ENCODE assay signal across 1 cellular context in the genomic region with DNA sequence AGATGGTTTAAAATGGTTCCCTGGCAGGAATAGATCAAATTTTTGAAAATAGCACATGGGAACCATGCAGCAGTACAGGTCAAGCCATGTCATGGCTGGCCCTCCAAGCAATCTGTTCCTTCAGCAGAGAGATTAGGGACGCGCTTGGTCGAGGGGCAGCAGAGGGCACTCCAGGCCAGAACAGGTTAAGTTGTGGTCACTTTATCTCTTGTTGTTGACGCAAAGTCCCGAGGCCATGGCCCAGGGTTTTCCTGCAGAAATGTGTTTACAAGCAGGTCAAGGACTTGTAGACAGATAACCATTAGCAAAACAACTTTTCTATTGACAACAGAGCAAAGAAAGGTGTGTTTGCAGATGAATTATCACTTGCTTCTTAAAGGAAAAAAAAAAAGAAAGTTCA.
TF ChIP-seq lines count a peak whose summit lies in the region.

No MANE protein-coding gene starts in this region.

TF ChIP-seq in K562, 482 proteins besides CTCF, POLR2A, EP300 and RAD21 (continued from another document and continues in another):
- TF ChIP-seq, protein P1, sequence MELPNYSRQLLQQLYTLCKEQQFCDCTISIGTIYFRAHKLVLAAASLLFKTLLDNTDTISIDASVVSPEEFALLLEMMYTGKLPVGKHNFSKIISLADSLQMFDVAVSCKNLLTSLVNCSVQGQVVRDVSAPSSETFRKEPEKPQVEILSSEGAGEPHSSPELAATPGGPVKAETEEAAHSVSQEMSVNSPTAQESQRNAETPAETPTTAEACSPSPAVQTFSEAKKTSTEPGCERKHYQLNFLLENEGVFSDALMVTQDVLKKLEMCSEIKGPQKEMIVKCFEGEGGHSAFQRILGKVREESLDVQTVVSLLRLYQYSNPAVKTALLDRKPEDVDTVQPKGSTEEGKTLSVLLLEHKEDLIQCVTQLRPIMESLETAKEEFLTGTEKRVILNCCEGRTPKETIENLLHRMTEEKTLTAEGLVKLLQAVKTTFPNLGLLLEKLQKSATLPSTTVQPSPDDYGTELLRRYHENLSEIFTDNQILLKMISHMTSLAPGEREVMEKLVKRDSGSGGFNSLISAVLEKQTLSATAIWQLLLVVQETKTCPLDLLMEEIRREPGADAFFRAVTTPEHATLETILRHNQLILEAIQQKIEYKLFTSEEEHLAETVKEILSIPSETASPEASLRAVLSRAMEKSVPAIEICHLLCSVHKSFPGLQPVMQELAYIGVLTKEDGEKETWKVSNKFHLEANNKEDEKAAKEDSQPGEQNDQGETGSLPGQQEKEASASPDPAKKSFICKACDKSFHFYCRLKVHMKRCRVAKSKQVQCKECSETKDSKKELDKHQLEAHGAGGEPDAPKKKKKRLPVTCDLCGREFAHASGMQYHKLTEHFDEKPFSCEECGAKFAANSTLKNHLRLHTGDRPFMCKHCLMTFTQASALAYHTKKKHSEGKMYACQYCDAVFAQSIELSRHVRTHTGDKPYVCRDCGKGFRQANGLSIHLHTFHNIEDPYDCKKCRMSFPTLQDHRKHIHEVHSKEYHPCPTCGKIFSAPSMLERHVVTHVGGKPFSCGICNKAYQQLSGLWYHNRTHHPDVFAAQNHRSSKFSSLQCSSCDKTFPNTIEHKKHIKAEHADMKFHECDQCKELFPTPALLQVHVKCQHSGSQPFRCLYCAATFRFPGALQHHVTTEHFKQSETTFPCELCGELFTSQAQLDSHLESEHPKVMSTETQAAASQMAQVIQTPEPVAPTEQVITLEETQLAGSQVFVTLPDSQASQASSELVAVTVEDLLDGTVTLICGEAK (IDR thresholded peaks at IDR 0.05), result no peak
- TF ChIP-seq, protein P1 (CRISPR knock-in tag; IDR thresholded peaks at IDR 0.05), result no peak
- TF ChIP-seq KDM4B (IDR thresholded peaks at IDR 0.05; ENCODE audit: borderline replicate concordance in 2 of 2, low read depth in 1 of 2) (no peak), KLF16 (IDR thresholded peaks at IDR 0.05) (no peak), RCOR1 (IDR thresholded peaks at IDR 0.05; ENCODE audit: borderline replicate concordance in 1 of 2, low read depth in 2 of 2, low read length in 2 of 2) (peak in 1 of 2 experiments; percentile 91; a peak in 2 of 4 replicates), MCM5 (IDR thresholded peaks at IDR 0.05; ENCODE audit: low read depth) (no peak), KDM1A (IDR thresholded peaks at IDR 0.05) (peak; percentile 92 to 96), ZNF121 (CRISPR knock-in tag; conservative IDR thresholded peaks at IDR 0.05) (no peak), MAFF (IDR thresholded peaks at IDR 0.05; ENCODE audit: low read length) (no peak), E2F3 (CRISPR knock-in tag; IDR thresholded peaks at IDR 0.05) (no peak), CEBPB (tag; IDR thresholded peaks at IDR 0.05) (no peak), NFATC3 (IDR thresholded peaks at IDR 0.05) (no peak), SMARCA5 (IDR thresholded peaks at IDR 0.05) (no peak), NR2F6 (CRISPR knock-in tag; IDR thresholded peaks at IDR 0.05) (no peak), ZNF3 (CRISPR knock-in tag; IDR thresholded peaks at IDR 0.05) (no peak), STAT5A (IDR thresholded peaks at IDR 0.05; ENCODE audit: borderline replicate concordance, low read length) (no peak), PHB (CRISPR knock-in tag; IDR thresholded peaks at IDR 0.05) (no peak), FOXK2 (conservative IDR thresholded peaks at IDR 0.05 in 1 of 2, IDR thresholded peaks at IDR 0.05 in 1 of 2; ENCODE audit: low read depth in 2 of 2) (peak; percentile 45 to 55; a peak in 2 of 4 replicates), GATA2 (CRISPR knock-in tag; IDR thresholded peaks at IDR 0.05) (peak; percentile 45; the same call in 1 of the 2 replicates), SIRT6 (IDR thresholded peaks at IDR 0.05; ENCODE audit: low read depth, low read length) (no peak), ZNF586 (CRISPR knock-in tag; conservative IDR thresholded peaks at IDR 0.05) (no peak), ZNF696 (CRISPR knock-in tag; conservative IDR thresholded peaks at IDR 0.05) (no peak), ZNF316 (IDR thresholded peaks at IDR 0.05) (no peak), NCOA1 (IDR thresholded peaks at IDR 0.05; ENCODE audit: low read depth) (no peak), PTTG1 (tag; IDR thresholded peaks at IDR 0.05; ENCODE audit: low read depth) (no peak), U2AF1 (optimal IDR thresholded peaks at IDR 0.05; ENCODE audit: low read depth, low read length) (no peak), ESRRA (IDR thresholded peaks at IDR 0.05; ENCODE audit: borderline replicate concordance, low read depth) (peak; percentile 43; the same call in 1 of the 2 replicates), TBP (optimal IDR thresholded peaks at IDR 0.05; ENCODE audit: low read depth, low read length) (no peak), ZNF224 (CRISPR knock-in tag; IDR thresholded peaks at IDR 0.05) (no peak), HLTF (IDR thresholded peaks at IDR 0.05) (no peak), ATF1 (CRISPR knock-in tag; IDR thresholded peaks at IDR 0.05) (no peak), ATF1 (tag; IDR thresholded peaks at IDR 0.05) (0 out of 2 replicates have a peak, but pooled peaks have one; percentile 20), NR2C1 (IDR thresholded peaks at IDR 0.05) (no peak), NR2C1 (tag; IDR thresholded peaks at IDR 0.05) (0 out of 2 replicates have a peak, but pooled peaks have one; percentile 26)
- TF ChIP-seq, protein P2, sequence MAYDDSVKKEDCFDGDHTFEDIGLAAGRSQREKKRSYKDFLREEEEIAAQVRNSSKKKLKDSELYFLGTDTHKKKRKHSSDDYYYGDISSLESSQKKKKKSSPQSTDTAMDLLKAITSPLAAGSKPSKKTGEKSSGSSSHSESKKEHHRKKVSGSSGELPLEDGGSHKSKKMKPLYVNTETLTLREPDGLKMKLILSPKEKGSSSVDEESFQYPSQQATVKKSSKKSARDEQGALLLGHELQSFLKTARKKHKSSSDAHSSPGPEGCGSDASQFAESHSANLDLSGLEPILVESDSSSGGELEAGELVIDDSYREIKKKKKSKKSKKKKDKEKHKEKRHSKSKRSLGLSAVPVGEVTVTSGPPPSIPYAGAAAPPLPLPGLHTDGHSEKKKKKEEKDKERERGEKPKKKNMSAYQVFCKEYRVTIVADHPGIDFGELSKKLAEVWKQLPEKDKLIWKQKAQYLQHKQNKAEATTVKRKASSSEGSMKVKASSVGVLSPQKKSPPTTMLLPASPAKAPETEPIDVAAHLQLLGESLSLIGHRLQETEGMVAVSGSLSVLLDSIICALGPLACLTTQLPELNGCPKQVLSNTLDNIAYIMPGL (CRISPR knock-in tag; IDR thresholded peaks at IDR 0.05), result no peak
- TF ChIP-seq, protein P3, sequence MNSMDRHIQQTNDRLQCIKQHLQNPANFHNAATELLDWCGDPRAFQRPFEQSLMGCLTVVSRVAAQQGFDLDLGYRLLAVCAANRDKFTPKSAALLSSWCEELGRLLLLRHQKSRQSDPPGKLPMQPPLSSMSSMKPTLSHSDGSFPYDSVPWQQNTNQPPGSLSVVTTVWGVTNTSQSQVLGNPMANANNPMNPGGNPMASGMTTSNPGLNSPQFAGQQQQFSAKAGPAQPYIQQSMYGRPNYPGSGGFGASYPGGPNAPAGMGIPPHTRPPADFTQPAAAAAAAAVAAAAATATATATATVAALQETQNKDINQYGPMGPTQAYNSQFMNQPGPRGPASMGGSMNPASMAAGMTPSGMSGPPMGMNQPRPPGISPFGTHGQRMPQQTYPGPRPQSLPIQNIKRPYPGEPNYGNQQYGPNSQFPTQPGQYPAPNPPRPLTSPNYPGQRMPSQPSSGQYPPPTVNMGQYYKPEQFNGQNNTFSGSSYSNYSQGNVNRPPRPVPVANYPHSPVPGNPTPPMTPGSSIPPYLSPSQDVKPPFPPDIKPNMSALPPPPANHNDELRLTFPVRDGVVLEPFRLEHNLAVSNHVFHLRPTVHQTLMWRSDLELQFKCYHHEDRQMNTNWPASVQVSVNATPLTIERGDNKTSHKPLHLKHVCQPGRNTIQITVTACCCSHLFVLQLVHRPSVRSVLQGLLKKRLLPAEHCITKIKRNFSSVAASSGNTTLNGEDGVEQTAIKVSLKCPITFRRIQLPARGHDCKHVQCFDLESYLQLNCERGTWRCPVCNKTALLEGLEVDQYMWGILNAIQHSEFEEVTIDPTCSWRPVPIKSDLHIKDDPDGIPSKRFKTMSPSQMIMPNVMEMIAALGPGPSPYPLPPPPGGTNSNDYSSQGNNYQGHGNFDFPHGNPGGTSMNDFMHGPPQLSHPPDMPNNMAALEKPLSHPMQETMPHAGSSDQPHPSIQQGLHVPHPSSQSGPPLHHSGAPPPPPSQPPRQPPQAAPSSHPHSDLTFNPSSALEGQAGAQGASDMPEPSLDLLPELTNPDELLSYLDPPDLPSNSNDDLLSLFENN (IDR thresholded peaks at IDR 0.05; ENCODE audit: low read depth in 2 of 2, low read length in 2 of 2), result no peak
- TF ChIP-seq, protein P4, sequence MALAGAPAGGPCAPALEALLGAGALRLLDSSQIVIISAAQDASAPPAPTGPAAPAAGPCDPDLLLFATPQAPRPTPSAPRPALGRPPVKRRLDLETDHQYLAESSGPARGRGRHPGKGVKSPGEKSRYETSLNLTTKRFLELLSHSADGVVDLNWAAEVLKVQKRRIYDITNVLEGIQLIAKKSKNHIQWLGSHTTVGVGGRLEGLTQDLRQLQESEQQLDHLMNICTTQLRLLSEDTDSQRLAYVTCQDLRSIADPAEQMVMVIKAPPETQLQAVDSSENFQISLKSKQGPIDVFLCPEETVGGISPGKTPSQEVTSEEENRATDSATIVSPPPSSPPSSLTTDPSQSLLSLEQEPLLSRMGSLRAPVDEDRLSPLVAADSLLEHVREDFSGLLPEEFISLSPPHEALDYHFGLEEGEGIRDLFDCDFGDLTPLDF (CRISPR knock-in tag; IDR thresholded peaks at IDR 0.05), result no peak
- TF ChIP-seq, protein P5, sequence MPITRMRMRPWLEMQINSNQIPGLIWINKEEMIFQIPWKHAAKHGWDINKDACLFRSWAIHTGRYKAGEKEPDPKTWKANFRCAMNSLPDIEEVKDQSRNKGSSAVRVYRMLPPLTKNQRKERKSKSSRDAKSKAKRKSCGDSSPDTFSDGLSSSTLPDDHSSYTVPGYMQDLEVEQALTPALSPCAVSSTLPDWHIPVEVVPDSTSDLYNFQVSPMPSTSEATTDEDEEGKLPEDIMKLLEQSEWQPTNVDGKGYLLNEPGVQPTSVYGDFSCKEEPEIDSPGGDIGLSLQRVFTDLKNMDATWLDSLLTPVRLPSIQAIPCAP (CRISPR knock-in tag; IDR thresholded peaks at IDR 0.05; ENCODE audit: borderline replicate concordance), result no peak
- TF ChIP-seq, protein P6, sequence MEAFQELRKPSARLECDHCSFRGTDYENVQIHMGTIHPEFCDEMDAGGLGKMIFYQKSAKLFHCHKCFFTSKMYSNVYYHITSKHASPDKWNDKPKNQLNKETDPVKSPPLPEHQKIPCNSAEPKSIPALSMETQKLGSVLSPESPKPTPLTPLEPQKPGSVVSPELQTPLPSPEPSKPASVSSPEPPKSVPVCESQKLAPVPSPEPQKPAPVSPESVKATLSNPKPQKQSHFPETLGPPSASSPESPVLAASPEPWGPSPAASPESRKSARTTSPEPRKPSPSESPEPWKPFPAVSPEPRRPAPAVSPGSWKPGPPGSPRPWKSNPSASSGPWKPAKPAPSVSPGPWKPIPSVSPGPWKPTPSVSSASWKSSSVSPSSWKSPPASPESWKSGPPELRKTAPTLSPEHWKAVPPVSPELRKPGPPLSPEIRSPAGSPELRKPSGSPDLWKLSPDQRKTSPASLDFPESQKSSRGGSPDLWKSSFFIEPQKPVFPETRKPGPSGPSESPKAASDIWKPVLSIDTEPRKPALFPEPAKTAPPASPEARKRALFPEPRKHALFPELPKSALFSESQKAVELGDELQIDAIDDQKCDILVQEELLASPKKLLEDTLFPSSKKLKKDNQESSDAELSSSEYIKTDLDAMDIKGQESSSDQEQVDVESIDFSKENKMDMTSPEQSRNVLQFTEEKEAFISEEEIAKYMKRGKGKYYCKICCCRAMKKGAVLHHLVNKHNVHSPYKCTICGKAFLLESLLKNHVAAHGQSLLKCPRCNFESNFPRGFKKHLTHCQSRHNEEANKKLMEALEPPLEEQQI (IDR thresholded peaks at IDR 0.05), result peak; percentile 78
- TF ChIP-seq, protein P7, sequence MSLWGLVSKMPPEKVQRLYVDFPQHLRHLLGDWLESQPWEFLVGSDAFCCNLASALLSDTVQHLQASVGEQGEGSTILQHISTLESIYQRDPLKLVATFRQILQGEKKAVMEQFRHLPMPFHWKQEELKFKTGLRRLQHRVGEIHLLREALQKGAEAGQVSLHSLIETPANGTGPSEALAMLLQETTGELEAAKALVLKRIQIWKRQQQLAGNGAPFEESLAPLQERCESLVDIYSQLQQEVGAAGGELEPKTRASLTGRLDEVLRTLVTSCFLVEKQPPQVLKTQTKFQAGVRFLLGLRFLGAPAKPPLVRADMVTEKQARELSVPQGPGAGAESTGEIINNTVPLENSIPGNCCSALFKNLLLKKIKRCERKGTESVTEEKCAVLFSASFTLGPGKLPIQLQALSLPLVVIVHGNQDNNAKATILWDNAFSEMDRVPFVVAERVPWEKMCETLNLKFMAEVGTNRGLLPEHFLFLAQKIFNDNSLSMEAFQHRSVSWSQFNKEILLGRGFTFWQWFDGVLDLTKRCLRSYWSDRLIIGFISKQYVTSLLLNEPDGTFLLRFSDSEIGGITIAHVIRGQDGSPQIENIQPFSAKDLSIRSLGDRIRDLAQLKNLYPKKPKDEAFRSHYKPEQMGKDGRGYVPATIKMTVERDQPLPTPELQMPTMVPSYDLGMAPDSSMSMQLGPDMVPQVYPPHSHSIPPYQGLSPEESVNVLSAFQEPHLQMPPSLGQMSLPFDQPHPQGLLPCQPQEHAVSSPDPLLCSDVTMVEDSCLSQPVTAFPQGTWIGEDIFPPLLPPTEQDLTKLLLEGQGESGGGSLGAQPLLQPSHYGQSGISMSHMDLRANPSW (CRISPR knock-in tag; IDR thresholded peaks at IDR 0.05), result no peak
